In genomic region chr11:76237914-76238313, GRCh38 we compare ENCODE assay signal across 12 cellular contexts. TPM values are rescaled to one million over a fixed set of nuclear protein-coding genes. Genes with fewer than 3 reads are reported as not detected.
DNase-seq lines count a peak whose midpoint lies in the region; ATAC-seq, FAIRE-seq and TF ChIP-seq lines count a peak whose summit lies in the region.
"Had no signal": no experiment of that assay in that cellular context is flagged by ENCODE, and none has a peak within 500 bp of the region (broad histone marks: within the 10 kb centered on the region; RNA-seq: fewer than 3 reads in every experiment).

No MANE protein-coding gene starts in this region.

- H2AFZ ChIP-seq in H9 (ENCODE audit: low read length) = no peak overlapping the region

- H2BK15ac ChIP-seq in H9 (ENCODE audit: low read depth, low read length) (no peak overlapping the region), mesendoderm (replicated peaks; ENCODE audit: low read depth) (no peak overlapping the region)

- H3K18ac ChIP-seq in H9 (ENCODE audit: insufficient read length, low read depth, low read length) (no peak overlapping the region), mesendoderm (ENCODE audit: low read length) (no peak overlapping the region)

- H3K27me3 Mint-ChIP-seq in H9 (ENCODE audit: low read depth) = peaks cover 27% of the 10 kb centered on the region

- H2BK20ac ChIP-seq in H9 (ENCODE audit: low read depth, low read length, poor library complexity, severe bottlenecking) = no peak overlapping the region

- no peak overlapping the region for H3K9ac ChIP-seq in H9 (ENCODE audit: extremely low read depth, insufficient read length, low read length)
- H3K9ac ChIP-seq in mesendoderm (ENCODE audit: low read length) = no peak overlapping the region

- DNase-seq in D721Med (ENCODE audit: insufficient read length, low spot score) = no peak
- DNase-seq in H9 = peak; percentile 73
- DNase-seq in SW 1271 (lab: John Stamatoyannopoulos, UW) = peak; percentile 29 to 52
- DNase-seq in mesendoderm = peak; percentile 82
- DNase-seq in NCI-H446 treated with DMSO at 0.1 percent for 48 hours (lab: John Stamatoyannopoulos, UW) = no peak
- no peak for DNase-seq in glomerular visceral epithelial cell (ENCODE audit: extremely low spot score)
- DNase-seq: activated CD8-positive, alpha-beta memory T cell treated with anti-CD3 and anti-CD28 coated beads for 24 hours; Peyer's patch; sigmoid colon; stimulated activated naive CD8-positive, alpha-beta T cell treated with anti-CD3 and anti-CD28 coated beads, Interleukin-15, Interleukin-2, amounts not matched to agents 100 U/mL and 50 U/mL, for 24 hours had no signal

- H2BK12ac ChIP-seq in H9 (ENCODE audit: insufficient read length, low read depth, low read length) = no peak overlapping the region

- H4K5ac ChIP-seq in H9 (ENCODE audit: insufficient read length, low read depth, low read length) (no peak overlapping the region), mesendoderm (ENCODE audit: low read length) (no peak overlapping the region)

- H3K4me2 ChIP-seq in H9 (ENCODE audit: insufficient read depth, insufficient read length, low read length) (no peak overlapping the region), mesendoderm (ENCODE audit: low read length) (no peak overlapping the region)

- H3K79me1 ChIP-seq in H9 (ENCODE audit: insufficient read depth, low read depth, low read length, poor library complexity, severe bottlenecking) = no peaks in the 10 kb centered on the region
- no peaks in the 10 kb centered on the region for H3K79me1 ChIP-seq in mesendoderm (ENCODE audit: low read length)

- no peaks in the 10 kb centered on the region for H4K20me1 ChIP-seq in H9 (ENCODE audit: control insufficient read depth, insufficient read depth, insufficient read length)

- no peak overlapping the region for H3K56ac ChIP-seq in H9 (ENCODE audit: insufficient read length, low read depth, low read length)
- no peak overlapping the region for H3K56ac ChIP-seq in mesendoderm (ENCODE audit: low read length)

- no peak overlapping the region for H4K91ac ChIP-seq in H9 (ENCODE audit: insufficient read length, low read depth, low read length)

- no peak overlapping the region for H2BK120ac ChIP-seq in H9 (ENCODE audit: low read depth, low read length, poor library complexity, severe bottlenecking)
- H2BK120ac ChIP-seq in mesendoderm (ENCODE audit: low read depth, low read length) = no peak overlapping the region

- H3K27ac Mint-ChIP-seq in H9 = no peak overlapping the region; a peak in 2 of 7 replicates

- H3K27me3 ChIP-seq in H9 (ENCODE audit: insufficient read depth, low read length) (no peaks in the 10 kb centered on the region), mesendoderm (ENCODE audit: insufficient read depth, low read length, poor library complexity) (no peaks in the 10 kb centered on the region)
- H3K27me3 ChIP-seq: Peyer's patch had no signal

- H3K4me1 ChIP-seq in H9 (ENCODE audit: insufficient read depth, low read length) = no peaks in the 10 kb centered on the region
- no peaks in the 10 kb centered on the region for H3K4me1 ChIP-seq in mesendoderm (ENCODE audit: control insufficient read depth, low read depth, low read length)

- H3K4me3 Mint-ChIP-seq in H9 = peak overlapping the region in 1 of 2 experiments; percentile 53; a peak in 2 of 5 replicates

- ATAC-seq in GM21529 (IDR thresholded peaks at IDR 0.05; ENCODE audit: unreplicated experiment) = no peak
- ATAC-seq: stimulated activated naive CD8-positive, alpha-beta T cell treated with anti-CD3 and anti-CD28 coated beads, Interleukin-15, Interleukin-2, amounts not matched to agents 100 U/mL and 50 U/mL, for 24 hours had no signal

- no peak overlapping the region for H3K4me3 ChIP-seq in mesendoderm (ENCODE audit: low read length)
- H3K4me3 ChIP-seq: Peyer's patch, sigmoid colon had no signal

- H3K9me3 Mint-ChIP-seq in H9 = peaks cover 6 to 7% of the 10 kb centered on the region in 2 experiments; a peak in 2 of 5 replicates

- H3K79me2 ChIP-seq in H9 (ENCODE audit: insufficient read depth, low read length) (no peaks in the 10 kb centered on the region), mesendoderm (ENCODE audit: control insufficient read depth, insufficient read depth, low read length) (no peaks in the 10 kb centered on the region)

- no peaks in the 10 kb centered on the region for H3K9me3 ChIP-seq in H9 (ENCODE audit: control insufficient read depth, low read depth, low read length)
- H3K9me3 ChIP-seq: Peyer's patch, sigmoid colon had no signal

- H3K27ac ChIP-seq in H9 (ENCODE audit: insufficient read length, low read depth, low read length) = no peak overlapping the region
- no peak overlapping the region for H3K27ac ChIP-seq in mesendoderm (ENCODE audit: low read depth, low read length)
- H3K27ac ChIP-seq: Peyer's patch, sigmoid colon had no signal

- H3K36me3 Mint-ChIP-seq in H9 (ENCODE audit: insufficient read depth in 1 of 3, low read depth in 3 of 3) = no peaks in the 10 kb centered on the region; a peak in 1 of 7 replicates

- no peak overlapping the region for H3K14ac ChIP-seq in H9 (ENCODE audit: insufficient read depth, low read length)

- H4K8ac ChIP-seq in H9 (replicated peaks; ENCODE audit: insufficient read length, low read depth, low read length) = no peak overlapping the region
- no peak overlapping the region for H4K8ac ChIP-seq in mesendoderm (ENCODE audit: low read depth, low read length)

- H2BK5ac ChIP-seq in H9 (ENCODE audit: insufficient read length, low read length) = no peak overlapping the region
- H2BK5ac ChIP-seq in mesendoderm (ENCODE audit: low read length) = no peak overlapping the region

- H3K23me2 ChIP-seq in H9 (ENCODE audit: insufficient read length, low read depth, low read length, poor library complexity, severe bottlenecking) = peaks cover 10% of the 10 kb centered on the region

- H3K23ac ChIP-seq in H9 (ENCODE audit: insufficient read length, low read depth, low read length) (no peak overlapping the region), mesendoderm (ENCODE audit: low read length) (no peak overlapping the region)

- TF ChIP-seq CTCF in D721Med (IDR thresholded peaks at IDR 0.05; ENCODE audit: insufficient read depth, missing control alignments) (peak; percentile 2), H9 (conservative IDR thresholded peaks at IDR 0.05) (peak; percentile 57)

- H3T11ph ChIP-seq in H9 (ENCODE audit: low read length) = no peak overlapping the region

- no peak for FAIRE-seq in D721Med (lab: Jason Lieb, UNC)
- FAIRE-seq: colon had no signal

- H3K36me3 ChIP-seq in mesendoderm (ENCODE audit: control insufficient read depth, insufficient read depth, low read length) = no peaks in the 10 kb centered on the region
- H3K36me3 ChIP-seq: Peyer's patch, sigmoid colon had no signal

- H2AK5ac ChIP-seq in H9 (ENCODE audit: insufficient read length, low read length) = no peak overlapping the region
- H2AK5ac ChIP-seq in mesendoderm (ENCODE audit: low read length) = no peak overlapping the region

- no peak overlapping the region for H3K4ac ChIP-seq in H9 (ENCODE audit: low read depth, low read length)
- H3K4ac ChIP-seq in mesendoderm (ENCODE audit: low read depth, low read length) = no peak overlapping the region

- peaks cover 10 to 17% of the 10 kb centered on the region in 2 experiments for H3K4me1 Mint-ChIP-seq in H9

RNA-seq across cellular contexts. Expression of gene WNT11, which starts 31.6 kb away (rescaled TPM):
- 0.18 TPM in 1 of 2 replicates, not detected in the other for total RNA-seq in H9 (2021)
- polyA plus RNA-seq in mesendoderm (2013, experiment 1 of 2) = 0.14 TPM
- 0.20 TPM for polyA plus RNA-seq in mesendoderm (2013, experiment 2 of 2)

Comparison
In these comparisons a context has a peak if more than half of its experiments do, and no peak if none do; other contexts are left out.
1. DNase-seq: peak in H9 (single experiment), SW 1271 (2 of 2) and mesendoderm (single experiment); none in D721Med (single experiment), NCI-H446 treated with DMSO at 0.1 percent for 48 hours (single experiment) and glomerular visceral epithelial cell (single experiment).